In the genomic region with DNA sequence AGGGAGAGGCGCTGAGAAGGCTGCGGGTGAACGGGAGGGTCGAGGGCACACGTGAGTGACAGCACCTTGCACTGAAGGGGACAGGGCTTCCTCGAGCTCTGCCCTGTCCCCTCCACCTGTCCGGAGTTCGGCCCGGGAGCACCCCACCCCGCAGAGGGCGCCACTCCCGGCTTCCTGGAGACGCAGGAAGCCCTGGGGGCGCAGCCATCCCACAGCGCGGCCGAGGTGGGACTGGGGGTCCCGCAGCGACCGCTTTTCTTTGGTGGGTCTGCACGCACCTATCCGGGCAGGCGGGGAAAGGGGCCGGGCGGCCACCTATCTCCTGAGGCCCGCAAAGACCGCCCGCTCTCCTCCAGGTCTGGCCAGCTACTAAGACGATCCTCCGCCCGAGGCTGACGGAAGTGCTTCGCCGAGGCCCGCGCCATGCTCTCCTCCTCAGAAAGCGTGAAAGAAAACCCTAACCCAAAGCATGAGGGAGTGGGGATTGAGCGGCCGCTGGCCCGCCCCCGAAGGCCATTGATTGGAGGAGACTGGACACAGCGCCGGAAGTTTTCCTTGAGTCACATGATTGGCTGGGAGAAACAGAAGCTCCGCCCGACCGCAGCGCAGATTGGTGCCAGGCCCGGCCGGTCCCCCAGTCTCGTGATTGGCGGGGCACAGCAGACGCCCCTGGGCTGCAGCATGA, we compare ENCODE assay signal across 8 cellular contexts. TPM values are rescaled to one million over a fixed set of nuclear protein-coding genes. Genes with fewer than 3 reads are reported as not detected.
DNase-seq lines count a peak whose midpoint lies in the region; ATAC-seq and TF ChIP-seq lines count a peak whose summit lies in the region.

No MANE protein-coding gene starts in this region.

- intact Hi-C loops in activated T-helper 2 cell treated with anti-CD3 and anti-CD28 coated beads, Interferon-gamma antibody, Interleukin-2, Interleukin-4, amounts not matched to agents 10 μg/mL and 5 μg/mL and 100 μg/mL, durations not matched to agents 14 hours and 24 hours and 36 hours (cut with micrococcal nuclease), result loop anchor here (1.0 to 5.0 kb wide), 7 partner anchors 24 to 271 kb away; partner anchors contain the start of genes COG4, DDX19A, SF3B3 and ST3GAL2

- H3K4me2 ChIP-seq in DOHH2 (ENCODE audit: low read length), result peak overlapping the region; percentile 93

- H3K4me3 Mint-ChIP-seq in activated T-helper 2 cell treated with anti-CD3 and anti-CD28 coated beads, Interferon-gamma antibody, Interleukin-2, Interleukin-4, amounts not matched to agents 10 μg/mL and 5 μg/mL and 100 μg/mL, durations not matched to agents 14 hours and 24 hours and 36 hours (ENCODE audit: low read depth), result peak overlapping the region; percentile 98
- peak overlapping the region; percentile 92 for H3K4me3 Mint-ChIP-seq in natural killer cell treated with Interleukin-12 subunit alpha and Interleukin-12 subunit beta and Interleukin-15 and Interleukin-18, amount 100 ng/mL, for 72 hours

- ATAC-seq in GM21786 (IDR thresholded peaks at IDR 0.05; ENCODE audit: unreplicated experiment), result peak; percentile 83
- ATAC-seq in natural killer cell treated with Interleukin-12 subunit alpha and Interleukin-12 subunit beta and Interleukin-15 and Interleukin-18, amount 100 ng/mL, for 72 hours, result peak; percentile 97 to 98
- peak; percentile 95 for ATAC-seq in stimulated activated naive CD8-positive, alpha-beta T cell treated with anti-CD3 and anti-CD28 coated beads, Interleukin-15, Interleukin-2, amounts not matched to agents 100 U/mL and 50 U/mL, for 24 hours

- no peaks in the 10 kb centered on the region for H3K27me3 ChIP-seq in DOHH2 (ENCODE audit: control insufficient read depth, low read length)

- H3K27ac Mint-ChIP-seq in activated T-helper 2 cell treated with anti-CD3 and anti-CD28 coated beads, Interferon-gamma antibody, Interleukin-2, Interleukin-4, amounts not matched to agents 10 μg/mL and 5 μg/mL and 100 μg/mL, durations not matched to agents 14 hours and 24 hours and 36 hours, result peak overlapping the region; percentile 99
- H3K27ac Mint-ChIP-seq in natural killer cell treated with Interleukin-12 subunit alpha and Interleukin-12 subunit beta and Interleukin-15 and Interleukin-18, amount 100 ng/mL, for 72 hours, result peak overlapping the region; percentile 82 to 89

- peaks cover 50% of the 10 kb centered on the region for H3K36me3 ChIP-seq in DOHH2 (ENCODE audit: control insufficient read depth, low read length)

- H3K4me3 ChIP-seq in DOHH2 (ENCODE audit: low read length) (peak overlapping the region; percentile 100), fibroblast of pulmonary artery (replicated peaks; ENCODE audit: low read depth, low read length) (peak overlapping the region; percentile 59)

- peaks cover 22% of the 10 kb centered on the region for H3F3A ChIP-seq in DOHH2 (ENCODE audit: control insufficient read depth, insufficient read depth)

- no peaks in the 10 kb centered on the region for H3K9me2 ChIP-seq in DOHH2 (replicated peaks; ENCODE audit: control insufficient read depth, low read length)

- peak; percentile 78 for TF ChIP-seq CTCF in DOHH2 (IDR thresholded peaks at IDR 0.05; ENCODE audit: low read depth, low read length, poor library complexity, severe bottlenecking)
- peak; percentile 16 for TF ChIP-seq CTCF in fibroblast of pulmonary artery (IDR thresholded peaks at IDR 0.05; ENCODE audit: low read length, missing control alignments)

- H3K4me1 ChIP-seq in DOHH2 (ENCODE audit: control insufficient read depth, low read length), result peaks cover 18% of the 10 kb centered on the region

- DNase-seq in Kasumi-1 (lab: John Stamatoyannopoulos, UW) (peak; percentile 99), RKO (ENCODE audit: low spot score) (peak; percentile 99), fibroblast of pulmonary artery (ENCODE audit: low read depth) (peak; percentile 94)
- DNase-seq in activated T-helper 2 cell treated with anti-CD3 and anti-CD28 coated beads, Interferon-gamma antibody, Interleukin-2, Interleukin-4, amounts not matched to agents 10 μg/mL and 5 μg/mL and 100 μg/mL, durations not matched to agents 14 hours and 24 hours and 36 hours (ENCODE audit: low spot score), result peak; percentile 97
- peak; percentile 97 for DNase-seq in natural killer cell treated with Interleukin-12 subunit alpha and Interleukin-12 subunit beta and Interleukin-15 and Interleukin-18, amount 100 ng/mL, for 72 hours (ENCODE audit: low spot score)
- DNase-seq in stimulated activated naive CD8-positive, alpha-beta T cell treated with anti-CD3 and anti-CD28 coated beads, Interleukin-15, Interleukin-2, amounts not matched to agents 100 U/mL and 50 U/mL, for 24 hours, result peak; percentile 96

- peak overlapping the region; percentile 95 for H3K27ac ChIP-seq in DOHH2 (ENCODE audit: low read depth, low read length)

- H3K36me3 Mint-ChIP-seq in activated T-helper 2 cell treated with anti-CD3 and anti-CD28 coated beads, Interferon-gamma antibody, Interleukin-2, Interleukin-4, amounts not matched to agents 10 μg/mL and 5 μg/mL and 100 μg/mL, durations not matched to agents 14 hours and 24 hours and 36 hours (ENCODE audit: low read depth), result peaks cover 38% of the 10 kb centered on the region
- H3K36me3 Mint-ChIP-seq in natural killer cell treated with Interleukin-12 subunit alpha and Interleukin-12 subunit beta and Interleukin-15 and Interleukin-18, amount 100 ng/mL, for 72 hours, result peaks cover 6% of the 10 kb centered on the region

- H3K9me3 Mint-ChIP-seq in activated T-helper 2 cell treated with anti-CD3 and anti-CD28 coated beads, Interferon-gamma antibody, Interleukin-2, Interleukin-4, amounts not matched to agents 10 μg/mL and 5 μg/mL and 100 μg/mL, durations not matched to agents 14 hours and 24 hours and 36 hours, result no peaks in the 10 kb centered on the region
- no peaks in the 10 kb centered on the region for H3K9me3 Mint-ChIP-seq in natural killer cell treated with Interleukin-12 subunit alpha and Interleukin-12 subunit beta and Interleukin-15 and Interleukin-18, amount 100 ng/mL, for 72 hours

- H3K79me2 ChIP-seq in DOHH2 (ENCODE audit: control insufficient read depth, low read length), result peaks cover 34% of the 10 kb centered on the region

- no peaks in the 10 kb centered on the region for H4K20me1 ChIP-seq in DOHH2 (ENCODE audit: control insufficient read depth, insufficient read depth, low read depth, low read length)

- no peaks in the 10 kb centered on the region for H3K27me3 Mint-ChIP-seq in activated T-helper 2 cell treated with anti-CD3 and anti-CD28 coated beads, Interferon-gamma antibody, Interleukin-2, Interleukin-4, amounts not matched to agents 10 μg/mL and 5 μg/mL and 100 μg/mL, durations not matched to agents 14 hours and 24 hours and 36 hours (ENCODE audit: low read depth)
- H3K27me3 Mint-ChIP-seq in natural killer cell treated with Interleukin-12 subunit alpha and Interleukin-12 subunit beta and Interleukin-15 and Interleukin-18, amount 100 ng/mL, for 72 hours, result no peaks in the 10 kb centered on the region

- H3K9me3 ChIP-seq in DOHH2 (ENCODE audit: control insufficient read depth, insufficient read depth, low read length), result no peaks in the 10 kb centered on the region

- peaks cover 2% of the 10 kb centered on the region for H3K4me1 Mint-ChIP-seq in activated T-helper 2 cell treated with anti-CD3 and anti-CD28 coated beads, Interferon-gamma antibody, Interleukin-2, Interleukin-4, amounts not matched to agents 10 μg/mL and 5 μg/mL and 100 μg/mL, durations not matched to agents 14 hours and 24 hours and 36 hours (ENCODE audit: low read depth)
- H3K4me1 Mint-ChIP-seq in natural killer cell treated with Interleukin-12 subunit alpha and Interleukin-12 subunit beta and Interleukin-15 and Interleukin-18, amount 100 ng/mL, for 72 hours (ENCODE audit: low read depth in 2 of 2), result peaks cover 10 to 14% of the 10 kb centered on the region in 2 donors

RNA-seq across cellular contexts. Expression of gene DDX19A, which starts 34.4 kb away (rescaled TPM):
- 55.8 and 58.5 TPM in 2 replicates for total RNA-seq in activated T-helper 2 cell treated with anti-CD3 and anti-CD28 coated beads, Interferon-gamma antibody, Interleukin-2, Interleukin-4, amounts not matched to agents 10 μg/mL and 5 μg/mL and 100 μg/mL, durations not matched to agents 14 hours and 24 hours and 36 hours
- total RNA-seq in natural killer cell treated with Interleukin-12 subunit alpha and Interleukin-12 subunit beta and Interleukin-15 and Interleukin-18, amount 100 ng/mL, for 72 hours, result 10 to 100 TPM; 41.5 to 64.0 TPM

RNA-seq across cellular contexts. Expression of gene ST3GAL2, which starts 57.8 kb away (rescaled TPM):
- 33.0 and 35.1 TPM in 2 replicates for total RNA-seq in activated T-helper 2 cell treated with anti-CD3 and anti-CD28 coated beads, Interferon-gamma antibody, Interleukin-2, Interleukin-4, amounts not matched to agents 10 μg/mL and 5 μg/mL and 100 μg/mL, durations not matched to agents 14 hours and 24 hours and 36 hours
- total RNA-seq in natural killer cell treated with Interleukin-12 subunit alpha and Interleukin-12 subunit beta and Interleukin-15 and Interleukin-18, amount 100 ng/mL, for 72 hours, result 10 to 100 TPM; 63.0 to 66.0 TPM

Comparison
In these comparisons a context has a peak if more than half of its experiments do, and no peak if none do; other contexts are left out.
1. Peak in every context shown above with its lines: DNase-seq, ATAC-seq, H3K4me3 ChIP-seq and H3K27ac ChIP-seq.